ENCODE assay signal across 3 cellular contexts in genomic region chr22:18964501-18965265, GRCh38. TPM values are rescaled to one million over a fixed set of nuclear protein-coding genes. Genes with fewer than 3 reads are reported as not detected.
"Had no signal": no experiment of that assay in that cellular context is flagged by ENCODE, and none has a peak within 500 bp of the region (broad histone marks: within the 10 kb centered on the region; RNA-seq: fewer than 3 reads in every experiment).

No MANE protein-coding gene starts in this region.

RNA-seq across cellular contexts. Expression of gene PRODH, which starts 28.6 kb away (rescaled TPM):
- total RNA-seq: activated CD8-positive, alpha-beta T cell treated with anti-CD3 and anti-CD28 coated beads for 36 hours; K562; M059J had no signal
